Comparison of ENCODE assay signal across 22 cellular contexts in genomic region chr22:36589856-36590255, GRCh38.
DNase-seq lines count a peak whose midpoint lies in the region; ATAC-seq, FAIRE-seq and TF ChIP-seq lines count a peak whose summit lies in the region.
"Had no signal": no experiment of that assay in that cellular context is flagged by ENCODE, and none has a peak within 500 bp of the region (broad histone marks: within the 10 kb centered on the region; RNA-seq: fewer than 3 reads in every experiment).

No MANE protein-coding gene starts in this region.

- DNase-seq in SK-N-SH (peak; percentile 53), RWPE2 (ENCODE audit: low spot score) (no peak), keratinocyte (ENCODE audit: low read depth, low spot score) (peak; percentile 33), WERI-Rb-1 (no peak)
- DNase-seq: 8988T; C1 segment of cervical spinal cord; CD8-positive, alpha-beta memory T cell; DMS53; H9; HFFc6; MV-4-11; NCI-H187; NCI-H2107; NCI-H510A treated with DMSO at 0.1 percent for 48 hours; NCI-H774; NK-92 treated with Interleukin-12 subunit alpha and Interleukin-12 subunit beta, amount 100 ng/mL, for 24 hours; SJCRH30 had no signal

- H3K4me3 ChIP-seq in SK-N-SH (ENCODE audit: low read depth in 2 of 2, low read length in 1 of 2) (no peak overlapping the region), RWPE2 (ENCODE audit: severe bottlenecking) (no peak overlapping the region), keratinocyte (ENCODE audit: control insufficient read depth in 2 of 3, extremely low read depth in 1 of 3, insufficient read depth in 2 of 3, low read depth in 1 of 3, low read length in 3 of 3) (no peak overlapping the region), WERI-Rb-1 (ENCODE audit: low read depth, low read length) (no peak overlapping the region)
- H3K4me3 ChIP-seq: SJCRH30 had no signal

- no peak for FAIRE-seq in keratinocyte (lab: Jason Lieb, UNC)
- FAIRE-seq: GM19239 had no signal

- POLR2A ChIA-PET in SK-N-SH (lab: Yijun Ruan, JAX): no interaction called here

- H3K9ac ChIP-seq in SK-N-SH: no peak overlapping the region
- H3K9ac ChIP-seq in keratinocyte (ENCODE audit: control insufficient read depth, extremely low read depth, insufficient read depth, low read length): no peak overlapping the region

- CTCF ChIA-PET in SK-N-SH (lab: Yijun Ruan, JAX): interaction anchor here (0.8 to 2.1 kb wide), 4 partner anchors 19 to 266 kb away, joined by 3 to 7 read pairs (median 5); no protein-coding TSS in a partner anchor

- H3K4me2 ChIP-seq in SK-N-SH (no peak overlapping the region), keratinocyte (ENCODE audit: control insufficient read depth, extremely low read depth, insufficient read depth, low read depth, low read length) (no peak overlapping the region)

- H3K79me2 ChIP-seq in SK-N-SH (ENCODE audit: insufficient read depth) (no peaks in the 10 kb centered on the region), keratinocyte (ENCODE audit: control insufficient read depth, insufficient read depth, low read length) (no peaks in the 10 kb centered on the region)

- H3K4me1 ChIP-seq in SK-N-SH (ENCODE audit: control insufficient read depth in 1 of 2, insufficient read depth in 2 of 2, low read depth in 1 of 2, low read length in 1 of 2) (peaks cover 0 to 24% of the 10 kb centered on the region in 2 experiments; a peak in 1 of 4 replicates), RWPE2 (ENCODE audit: insufficient read depth, poor library complexity, severe bottlenecking) (no peaks in the 10 kb centered on the region), keratinocyte (ENCODE audit: control insufficient read depth, extremely low read depth, insufficient read depth, low read length) (peaks cover 18% of the 10 kb centered on the region)
- H3K4me1 ChIP-seq: SJCRH30 had no signal

- H2AFZ ChIP-seq in SK-N-SH (ENCODE audit: low read depth) (no peak overlapping the region), keratinocyte (ENCODE audit: control insufficient read depth, low read length) (no peak overlapping the region)

- TF ChIP-seq RAD21 in SK-N-SH (IDR thresholded peaks at IDR 0.05; ENCODE audit: low read length): no peak

- TF ChIP-seq CTCF in SK-N-SH (IDR thresholded peaks at IDR 0.05) (no peak), RWPE2 (IDR thresholded peaks at IDR 0.05; ENCODE audit: poor library complexity, severe bottlenecking) (no peak), keratinocyte (optimal IDR thresholded peaks at IDR 0.05 in 1 of 3, IDR thresholded peaks at IDR 0.05 in 1 of 3, conservative IDR thresholded peaks at IDR 0.05 in 1 of 3; ENCODE audit: extremely low read depth in 1 of 3, insufficient read depth in 2 of 3, low read length in 3 of 3) (no peak), WERI-Rb-1 (IDR thresholded peaks at IDR 0.05; ENCODE audit: low read depth, low read length) (no peak)

- WGBS in SK-N-SH (ENCODE audit: low lambda C conversion rate): 52% methylated on average over 7 of the region's 7 CpGs

- no peaks in the 10 kb centered on the region for H3K9me1 ChIP-seq in keratinocyte (ENCODE audit: control insufficient read depth, extremely low read depth, insufficient read depth, low read length)

- dilution Hi-C loops in keratinocyte (cut with MboI; ENCODE audit: extremely low pct_ligation_motif_present, low sequenced_read_pairs): no loop called here

- ATAC-seq in SK-N-SH treated with all-trans-retinoic acid at 6 μM for 48 hours (no peak), RWPE2 (ENCODE audit: low read depth) (0 out of 3 replicates have a peak, but pooled peaks have one; percentile 28), HG02852 (IDR thresholded peaks at IDR 0.05; ENCODE audit: unreplicated experiment) (no peak), HG03175 (IDR thresholded peaks at IDR 0.05; ENCODE audit: unreplicated experiment) (no peak), GM21390 (IDR thresholded peaks at IDR 0.05; ENCODE audit: unreplicated experiment) (no peak)

- H3K27me3 ChIP-seq in SK-N-SH (ENCODE audit: insufficient read depth) (peaks cover 13% of the 10 kb centered on the region; the same call in 1 of the 2 replicates), RWPE2 (ENCODE audit: insufficient read depth, poor library complexity, severe bottlenecking) (no peaks in the 10 kb centered on the region), keratinocyte (ENCODE audit: control insufficient read depth, extremely low read depth, insufficient read depth, low read length) (peaks cover 7% of the 10 kb centered on the region), WERI-Rb-1 (ENCODE audit: insufficient read depth, low read depth, severe bottlenecking) (peaks cover 92% of the 10 kb centered on the region)

- no peaks in the 10 kb centered on the region for H3K9me3 ChIP-seq in SK-N-SH
- H3K9me3 ChIP-seq in RWPE2 (ENCODE audit: severe bottlenecking): no peaks in the 10 kb centered on the region
- no peaks in the 10 kb centered on the region for H3K9me3 ChIP-seq in keratinocyte (ENCODE audit: control insufficient read depth, low read depth, low read length)
- no peaks in the 10 kb centered on the region for H3K9me3 ChIP-seq in WERI-Rb-1 (ENCODE audit: severe bottlenecking)
- H3K9me3 ChIP-seq: SJCRH30 had no signal

- no peak for TF ChIP-seq EP300 in SK-N-SH (IDR thresholded peaks at IDR 0.05; ENCODE audit: borderline replicate concordance in 1 of 2, low read depth in 1 of 2, low read length in 1 of 2)

- no peaks in the 10 kb centered on the region for H3F3A ChIP-seq in SK-N-SH (replicated peaks; ENCODE audit: insufficient read depth)

- H3K27ac ChIP-seq in SK-N-SH (ENCODE audit: low read depth in 2 of 2, low read length in 1 of 2) (no peak overlapping the region), RWPE2 (ENCODE audit: poor library complexity, severe bottlenecking) (no peak overlapping the region), keratinocyte (ENCODE audit: control insufficient read depth, insufficient read depth, low read length) (no peak overlapping the region), WERI-Rb-1 (no peak overlapping the region)
- H3K27ac ChIP-seq: SJCRH30 had no signal

- H4K20me1 ChIP-seq in SK-N-SH (ENCODE audit: insufficient read depth): no peaks in the 10 kb centered on the region
- no peaks in the 10 kb centered on the region for H4K20me1 ChIP-seq in keratinocyte (ENCODE audit: control insufficient read depth, extremely low read depth, insufficient read depth, low read length)

- no peaks in the 10 kb centered on the region for H3K36me3 ChIP-seq in SK-N-SH (replicated peaks in 1 of 2; ENCODE audit: control insufficient read depth in 1 of 2, insufficient read depth in 2 of 2, low read length in 1 of 2)
- no peaks in the 10 kb centered on the region for H3K36me3 ChIP-seq in RWPE2 (ENCODE audit: low read depth)
- no peaks in the 10 kb centered on the region for H3K36me3 ChIP-seq in keratinocyte (ENCODE audit: control insufficient read depth in 2 of 2, extremely low read depth in 1 of 2, insufficient read depth in 2 of 2, low read length in 2 of 2)
- no peaks in the 10 kb centered on the region for H3K36me3 ChIP-seq in WERI-Rb-1
- H3K36me3 ChIP-seq: SJCRH30 had no signal

- no peaks in the 10 kb centered on the region for H3K9me2 ChIP-seq in SK-N-SH

TF ChIP-seq in SK-N-SH, 30 proteins besides CTCF, POLR2A, EP300 and RAD21 (continues in another document):
- TF ChIP-seq FOSL2 (IDR thresholded peaks at IDR 0.05; ENCODE audit: borderline replicate concordance, low read depth) (no peak), MAX (IDR thresholded peaks at IDR 0.05; ENCODE audit: low read depth) (no peak), FOXJ3 (CRISPR knock-in tag; IDR thresholded peaks at IDR 0.05) (no peak), CHD2 (IDR thresholded peaks at IDR 0.05; ENCODE audit: low read length, partially characterized antibody) (no peak), RCOR1 (IDR thresholded peaks at IDR 0.05; ENCODE audit: low read length) (no peak), USF2 (IDR thresholded peaks at IDR 0.05; ENCODE audit: borderline replicate concordance, low read depth, low read length) (no peak), TAF1 (IDR thresholded peaks at IDR 0.05; ENCODE audit: borderline replicate concordance, low read depth, low read length) (no peak), JUND (IDR thresholded peaks at IDR 0.05) (no peak), ELF1 (IDR thresholded peaks at IDR 0.05) (no peak), TCF12 (IDR thresholded peaks at IDR 0.05) (no peak)

TF ChIP-seq in SK-N-SH treated with all-trans-retinoic acid at 6 μM for 48 hours, 23 proteins besides CTCF, POLR2A, EP300 and RAD21 (continues in another document):
- no peak for TF ChIP-seq ZFP30 (CRISPR knock-in tag; IDR thresholded peaks at IDR 0.05)
- TF ChIP-seq SNAI2 (CRISPR knock-in tag; IDR thresholded peaks at IDR 0.05): no peak
- no peak for TF ChIP-seq PATZ1 (CRISPR knock-in tag; IDR thresholded peaks at IDR 0.05; ENCODE audit: borderline replicate concordance)

Comparison
In these comparisons a context has a peak if more than half of its experiments do, and no peak if none do; other contexts are left out.
1. DNase-seq: peak in SK-N-SH (single experiment) and keratinocyte (single experiment); none in RWPE2 (single experiment) and WERI-Rb-1 (single experiment).